Comparison of ENCODE assay signal across 26 cellular contexts in genomic region chr19:13408889-13409518, GRCh38.
"Had no signal": no experiment of that assay in that cellular context is flagged by ENCODE, and none has a peak within 500 bp of the region (broad histone marks: within the 10 kb centered on the region; RNA-seq: fewer than 3 reads in every experiment).

No MANE protein-coding gene starts in this region.

- FAIRE-seq: kidney had no signal

- H3K27ac ChIP-seq: adrenal gland, body of pancreas, colonic mucosa, gastrocnemius medialis, hepatocyte, testis, transverse colon had no signal

- H3K79me2 ChIP-seq: hepatocyte had no signal

- H3K9me3 Mint-ChIP-seq: mesothelial cell of epicardium had no signal

- H3K4me3 Mint-ChIP-seq: activated CD4-positive, alpha-beta T cell treated with anti-CD3 and anti-CD28 coated beads for 36 hours; activated naive CD8-positive, alpha-beta T cell; immature natural killer cell; mesothelial cell of epicardium; naive B cell had no signal

- H3K4me3 ChIP-seq: adrenal gland, body of pancreas, colonic mucosa, gastrocnemius medialis, hepatocyte, testis, transverse colon had no signal

- H2AFZ ChIP-seq: hepatocyte had no signal

- H3K36me3 ChIP-seq: adrenal gland, colonic mucosa, gastrocnemius medialis, transverse colon had no signal

- H3K27ac Mint-ChIP-seq: activated CD4-positive, alpha-beta T cell treated with anti-CD3 and anti-CD28 coated beads for 36 hours; activated naive CD8-positive, alpha-beta T cell; immature natural killer cell; mesothelial cell of epicardium; naive B cell had no signal

- H3K4me1 ChIP-seq: adrenal gland, body of pancreas, colonic mucosa, gastrocnemius medialis, testis, transverse colon had no signal

- H3K27me3 ChIP-seq: adrenal gland, body of pancreas, colonic mucosa, gastrocnemius medialis, hepatocyte, testis, transverse colon had no signal

- DNase-seq: activated CD4-positive, alpha-beta T cell treated with anti-CD3 and anti-CD28 coated beads for 36 hours; activated CD4-positive, CD25-positive, alpha-beta regulatory T cell; activated effector memory CD4-positive, alpha-beta T cell treated with Interleukin-2 at 50 U/mL for 16 hours; activated naive CD4-positive, alpha-beta T cell treated with Interleukin-2 at 50 U/mL for 16 hours; aorta; body of pancreas; cerebellar nuclear complex; colonic mucosa; effector memory CD4-positive, alpha-beta T cell; erythroblast; gastrocnemius medialis; glutamatergic neuron; immature natural killer cell; kidney; left colon; mammary epithelial cell; naive B cell; right cardiac atrium; stimulated activated CD4-positive, alpha-beta T cell treated with anti-CD3 and anti-CD28 coated beads, Interleukin-2, amount 100 ng/mL, for 48 hours; stimulated activated naive CD8-positive, alpha-beta T cell treated with anti-CD3 and anti-CD28 coated beads, Interleukin-15, Interleukin-2, amounts not matched to agents 100 U/mL and 50 U/mL, for 24 hours; testis; transverse colon had no signal

- ATAC-seq: activated CD4-positive, alpha-beta T cell treated with anti-CD3 and anti-CD28 coated beads for 36 hours; body of pancreas; gastrocnemius medialis; left colon; right cardiac atrium; stimulated activated naive CD8-positive, alpha-beta T cell treated with anti-CD3 and anti-CD28 coated beads, Interleukin-15, Interleukin-2, amounts not matched to agents 100 U/mL and 50 U/mL, for 24 hours had no signal

- H3K36me3 Mint-ChIP-seq: activated naive CD8-positive, alpha-beta T cell; immature natural killer cell; mesothelial cell of epicardium had no signal

- H3K4me1 Mint-ChIP-seq: activated CD4-positive, alpha-beta T cell treated with anti-CD3 and anti-CD28 coated beads for 36 hours; immature natural killer cell; mesothelial cell of epicardium; naive B cell had no signal

- H3K4me2 ChIP-seq: hepatocyte had no signal

- H3K9me3 ChIP-seq: adrenal gland, body of pancreas, colonic mucosa, gastrocnemius medialis, testis, transverse colon had no signal
